ENCODE assay signal across 31 cellular contexts in genomic region chr2:219197388-219197787, GRCh38. TPM values are rescaled to one million over a fixed set of nuclear protein-coding genes. Genes with fewer than 3 reads are reported as not detected.
"Had no signal": no experiment of that assay in that cellular context is flagged by ENCODE, and none has a peak within 500 bp of the region (broad histone marks: within the 10 kb centered on the region; RNA-seq: fewer than 3 reads in every experiment).

No MANE protein-coding gene starts in this region.

- H3K4me3 Mint-ChIP-seq: naive thymus-derived CD8-positive, alpha-beta T cell; natural killer cell treated with Interleukin-12 subunit alpha and Interleukin-12 subunit beta and Interleukin-15 and Interleukin-18, amount 100 ng/mL, for 72 hours; nephron progenitor cell; neural crest cell; stimulated activated memory B cell treated with anti-CD40 and anti-IgM and Interleukin-4, amounts not matched to agents 10 μg/mL and 1 μg/mL and 100 μg/mL, for 72 hours; stimulated activated naive CD8-positive, alpha-beta T cell treated with anti-CD3 and anti-CD28 coated beads, Interleukin-15, amount 100 ng/mL, for 72 hours; type B pancreatic cell had no signal

- H3K4me1 Mint-ChIP-seq: stimulated activated memory B cell treated with anti-CD40 and anti-IgM and Interleukin-4, amounts not matched to agents 10 μg/mL and 1 μg/mL and 100 μg/mL, for 72 hours had no signal

- H3K36me3 ChIP-seq: ovary, spleen, suprapubic skin, tibial artery, transverse colon, upper lobe of right lung, uterus had no signal

- H3K9me3 ChIP-seq: ovary, psoas muscle, spleen, suprapubic skin, testis, tibial artery, transverse colon, upper lobe of right lung, uterus had no signal

- H3K27me3 Mint-ChIP-seq: stimulated activated naive CD8-positive, alpha-beta T cell treated with anti-CD3 and anti-CD28 coated beads, Interleukin-15, amount 100 ng/mL, for 72 hours had no signal

- H3K4me1 ChIP-seq: psoas muscle, spleen, suprapubic skin, tibial artery, transverse colon, upper lobe of right lung, uterus had no signal

- H2AFZ ChIP-seq: parathyroid adenoma had no signal

- H3K27ac ChIP-seq: ovary, parathyroid adenoma, psoas muscle, skin epidermis, spleen, suprapubic skin, testis, tibial artery, transverse colon, upper lobe of right lung, uterus had no signal

- DNase-seq: naive thymus-derived CD8-positive, alpha-beta T cell; nephron progenitor cell; occipital lobe; ovary; psoas muscle; right cardiac atrium; stimulated activated CD4-positive, alpha-beta T cell treated with anti-CD3 and anti-CD28 coated beads, Interleukin-12 subunit alpha, Interleukin-12 subunit beta, amount 100 ng/mL, for 4 hours; stimulated activated CD4-positive, alpha-beta T cell treated with anti-CD3 and anti-CD28 coated beads, Interleukin-1b, Interleukin-23, amount 100 ng/mL, for 48 hours; stimulated activated CD4-positive, alpha-beta T cell treated with anti-CD3 and anti-CD28 coated beads, Interleukin-4, amount 100 ng/mL, for 1 hour; stimulated activated CD4-positive, alpha-beta T cell treated with anti-CD3 and anti-CD28 coated beads, Interleukin-4, amount 100 ng/mL, for 4 hours; stimulated activated CD8-positive, alpha-beta memory T cell treated with anti-CD3 and anti-CD28 coated beads, Interleukin-4, amount 100 ng/mL, for 48 hours; stimulated activated naive CD4-positive, alpha-beta T cell; stimulated activated naive CD8-positive, alpha-beta T cell treated with anti-CD3 and anti-CD28 coated beads, Interleukin-15, amount 100 ng/mL, for 72 hours; stimulated activated naive CD8-positive, alpha-beta T cell treated with anti-CD3 and anti-CD28 coated beads, Interleukin-15, Interleukin-2, amounts not matched to agents 100 U/mL and 50 U/mL, for 24 hours; substantia nigra; tibial artery; transverse colon; upper lobe of right lung; uterus had no signal

- H3K4me2 ChIP-seq: smooth muscle cell had no signal

- ATAC-seq: naive thymus-derived CD8-positive, alpha-beta T cell; natural killer cell treated with Interleukin-12 subunit alpha and Interleukin-12 subunit beta and Interleukin-15 and Interleukin-18, amount 100 ng/mL, for 72 hours; psoas muscle; right cardiac atrium; sciatic nerve; stimulated activated memory B cell treated with anti-CD40 and anti-IgM and Interleukin-4, amounts not matched to agents 10 μg/mL and 1 μg/mL and 100 μg/mL, for 72 hours; stimulated activated naive CD8-positive, alpha-beta T cell treated with anti-CD3 and anti-CD28 coated beads, Interleukin-15, amount 100 ng/mL, for 72 hours; stimulated activated naive CD8-positive, alpha-beta T cell treated with anti-CD3 and anti-CD28 coated beads, Interleukin-15, Interleukin-2, amounts not matched to agents 100 U/mL and 50 U/mL, for 24 hours; upper lobe of right lung had no signal

- H3K4me3 ChIP-seq: ovary, psoas muscle, skin epidermis, smooth muscle cell, spleen, suprapubic skin, testis, tibial artery, transverse colon, upper lobe of right lung, uterus had no signal

- H3K79me2 ChIP-seq: parathyroid adenoma had no signal

- H3K27ac Mint-ChIP-seq: natural killer cell treated with Interleukin-12 subunit alpha and Interleukin-12 subunit beta and Interleukin-15 and Interleukin-18, amount 100 ng/mL, for 72 hours; nephron progenitor cell; progenitor cell of endocrine pancreas; stimulated activated memory B cell treated with anti-CD40 and anti-IgM and Interleukin-4, amounts not matched to agents 10 μg/mL and 1 μg/mL and 100 μg/mL, for 72 hours; stimulated activated naive CD8-positive, alpha-beta T cell treated with anti-CD3 and anti-CD28 coated beads, Interleukin-15, amount 100 ng/mL, for 72 hours; type B pancreatic cell had no signal

- H3K36me3 Mint-ChIP-seq: naive thymus-derived CD8-positive, alpha-beta T cell; natural killer cell treated with Interleukin-12 subunit alpha and Interleukin-12 subunit beta and Interleukin-15 and Interleukin-18, amount 100 ng/mL, for 72 hours; stimulated activated memory B cell treated with anti-CD40 and anti-IgM and Interleukin-4, amounts not matched to agents 10 μg/mL and 1 μg/mL and 100 μg/mL, for 72 hours; type B pancreatic cell had no signal

- H3K27me3 ChIP-seq: ovary, testis, upper lobe of right lung, uterus had no signal

- H3K9me3 Mint-ChIP-seq: natural killer cell treated with Interleukin-12 subunit alpha and Interleukin-12 subunit beta and Interleukin-15 and Interleukin-18, amount 100 ng/mL, for 72 hours; stimulated activated memory B cell treated with anti-CD40 and anti-IgM and Interleukin-4, amounts not matched to agents 10 μg/mL and 1 μg/mL and 100 μg/mL, for 72 hours; stimulated activated naive CD8-positive, alpha-beta T cell treated with anti-CD3 and anti-CD28 coated beads, Interleukin-15, amount 100 ng/mL, for 72 hours; type B pancreatic cell had no signal

- H3K9ac ChIP-seq: parathyroid adenoma had no signal

RNA-seq across cellular contexts. Expression of gene SLC23A3, which starts 27.6 kb away (rescaled TPM):
- total RNA-seq: smooth muscle cell had no signal
- polyA plus RNA-seq: naive thymus-derived CD8-positive, alpha-beta T cell; smooth muscle cell had no signal
